Comparison of ENCODE assay signal across 29 cellular contexts in the genomic region with DNA sequence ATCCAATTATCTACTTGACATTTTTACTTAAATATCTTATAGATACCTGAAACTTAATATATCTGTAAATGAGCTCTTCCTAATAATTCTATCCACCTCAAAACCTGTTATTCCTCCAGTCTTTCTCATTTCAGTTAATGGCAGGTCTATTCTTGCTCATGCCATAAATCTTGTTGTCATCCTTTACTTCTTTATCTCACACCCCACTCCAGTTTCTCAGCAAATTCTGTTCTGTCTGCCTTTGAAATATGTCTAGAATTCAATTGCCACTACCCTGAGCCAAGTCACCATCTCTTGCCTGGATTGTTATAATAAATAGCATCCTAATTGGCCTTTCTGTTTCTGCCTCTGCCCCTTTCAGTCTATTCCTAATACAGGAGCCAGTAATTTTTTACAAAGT.
"Had no signal": no experiment of that assay in that cellular context is flagged by ENCODE, and none has a peak within 500 bp of the region (broad histone marks: within the 10 kb centered on the region; RNA-seq: fewer than 3 reads in every experiment).

No MANE protein-coding gene starts in this region.

- H3K4me3 ChIP-seq: coronary artery, esophagus muscularis mucosa, gastroesophageal sphincter, heart left ventricle, hepatocyte, lung, neural progenitor cell, prostate gland, right atrium auricular region, smooth muscle cell, stomach, thyroid gland had no signal

- H3K27ac ChIP-seq: coronary artery, esophagus muscularis mucosa, foreskin keratinocyte, gastroesophageal sphincter, heart left ventricle, hepatocyte, neural progenitor cell, parathyroid adenoma, prostate gland, right atrium auricular region, stomach, thyroid gland had no signal

- ATAC-seq: foreskin keratinocyte; gastroesophageal sphincter; heart left ventricle; left lobe of liver; naive thymus-derived CD4-positive, alpha-beta T cell; sciatic nerve; stimulated activated effector memory CD8-positive, alpha-beta T cell treated with anti-CD3 and anti-CD28 coated beads, Interleukin-12 subunit alpha, Interleukin-12 subunit beta, amount 100 ng/mL, for 72 hours had no signal

- H3K27ac Mint-ChIP-seq: nephron; neural progenitor cell; stimulated activated effector memory CD8-positive, alpha-beta T cell treated with anti-CD3 and anti-CD28 coated beads, Interleukin-12 subunit alpha, Interleukin-12 subunit beta, amount 100 ng/mL, for 72 hours had no signal

- H3K36me3 ChIP-seq: neural progenitor cell, prostate gland, right atrium auricular region, thyroid gland had no signal

- H3K9me3 ChIP-seq: esophagus muscularis mucosa, gastroesophageal sphincter, prostate gland, right atrium auricular region, thyroid gland had no signal

- H3K4me1 Mint-ChIP-seq: naive thymus-derived CD4-positive, alpha-beta T cell; nephron; neural progenitor cell; stimulated activated effector memory CD8-positive, alpha-beta T cell treated with anti-CD3 and anti-CD28 coated beads, Interleukin-12 subunit alpha, Interleukin-12 subunit beta, amount 100 ng/mL, for 72 hours had no signal

- H3K4me3 Mint-ChIP-seq: naive thymus-derived CD4-positive, alpha-beta T cell; nephron; neural progenitor cell; stimulated activated effector memory CD8-positive, alpha-beta T cell treated with anti-CD3 and anti-CD28 coated beads, Interleukin-12 subunit alpha, Interleukin-12 subunit beta, amount 100 ng/mL, for 72 hours had no signal

- H3K4me1 ChIP-seq: esophagus muscularis mucosa, gastroesophageal sphincter, heart left ventricle, neural progenitor cell, parathyroid adenoma, prostate gland, right atrium auricular region, stomach, thyroid gland had no signal

- H3K27me3 ChIP-seq: esophagus muscularis mucosa, foreskin keratinocyte, gastroesophageal sphincter, heart left ventricle, hepatocyte, neural progenitor cell, right atrium auricular region, stomach, thyroid gland had no signal

- DNase-seq: dermis blood vessel endothelial cell; effector memory CD4-positive, alpha-beta T cell; heart left ventricle; kidney; mesenchymal stem cell; midbrain; naive thymus-derived CD4-positive, alpha-beta T cell; stimulated activated CD4-positive, alpha-beta T cell treated with anti-CD3 and anti-CD28 coated beads, Interleukin-12 subunit alpha, Interleukin-12 subunit beta, amount 100 ng/mL, for 4 hours; stimulated activated CD4-positive, alpha-beta T cell treated with anti-CD3 and anti-CD28 coated beads, Interleukin-2, amount 100 ng/mL, for 24 hours; stimulated activated CD4-positive, alpha-beta T cell treated with anti-CD3 and anti-CD28 coated beads, Interleukin-4, amount 100 ng/mL, for 24 hours; stimulated activated naive CD4-positive, alpha-beta T cell treated with Interleukin-2 at 50 U/mL for 16 hours; stomach; thyroid gland; trophoblast cell had no signal

- H3K27me3 Mint-ChIP-seq: naive thymus-derived CD4-positive, alpha-beta T cell had no signal
